Comparison of ENCODE assay signal across 24 cellular contexts in genomic region chr7:151862606-151863381, GRCh38.
"Had no signal": no experiment of that assay in that cellular context is flagged by ENCODE, and none has a peak within 500 bp of the region (broad histone marks: within the 10 kb centered on the region; RNA-seq: fewer than 3 reads in every experiment).

No MANE protein-coding gene starts in this region.

- H3K36me3 ChIP-seq: cardiac muscle cell, left ventricle myocardium inferior, neutrophil, pancreas, transverse colon, uterus, WERI-Rb-1 had no signal

- H3K9me3 Mint-ChIP-seq: activated CD4-positive, alpha-beta T cell treated with anti-CD3 and anti-CD28 coated beads, Interleukin-2, amount 10 ng/mL, durations not matched to agents 7 days and 5 days; activated naive CD4-positive, alpha-beta T cell treated with anti-CD3 and anti-CD28 coated beads for 36 hours; activated T-cell treated with anti-CD3 and anti-CD28 coated beads, Interleukin-2, amount 50 U/mL, for 24 hours; activated T-helper 2 cell treated with anti-CD3 and anti-CD28 coated beads, Interferon-gamma antibody, Interleukin-2, Interleukin-4, amounts not matched to agents 10 μg/mL and 5 μg/mL and 100 μg/mL, durations not matched to agents 14 hours and 24 hours and 36 hours; dendritic cell treated with granulocyte-macrophage colony-stimulating factor and Interleukin-4, amounts not matched to agents 40 ng/mL and 50 ng/mL, for 4 days; mesothelial cell of epicardium; natural killer cell had no signal

- H3K4me1 ChIP-seq: uterus had no signal

- H3K4me1 Mint-ChIP-seq: activated CD4-positive, alpha-beta T cell treated with anti-CD3 and anti-CD28 coated beads, Interleukin-2, amount 10 ng/mL, durations not matched to agents 7 days and 5 days; mesothelial cell of epicardium had no signal

- H3K9me3 ChIP-seq: body of pancreas, left ventricle myocardium inferior, neutrophil, pancreas, transverse colon, uterus had no signal

- H3K27me3 Mint-ChIP-seq: activated CD4-positive, alpha-beta T cell treated with anti-CD3 and anti-CD28 coated beads, Interleukin-2, amount 10 ng/mL, durations not matched to agents 7 days and 5 days; activated T-cell treated with anti-CD3 and anti-CD28 coated beads, Interleukin-2, amount 50 U/mL, for 24 hours; dendritic cell treated with granulocyte-macrophage colony-stimulating factor and Interleukin-4, amounts not matched to agents 40 ng/mL and 50 ng/mL, for 4 days had no signal

- H3K27ac Mint-ChIP-seq: activated CD4-positive, alpha-beta T cell treated with anti-CD3 and anti-CD28 coated beads, Interleukin-2, amount 10 ng/mL, durations not matched to agents 7 days and 5 days; activated naive CD4-positive, alpha-beta T cell treated with anti-CD3 and anti-CD28 coated beads for 36 hours; activated T-cell treated with anti-CD3 and anti-CD28 coated beads, Interleukin-2, amount 50 U/mL, for 24 hours; activated T-helper 2 cell treated with anti-CD3 and anti-CD28 coated beads, Interferon-gamma antibody, Interleukin-2, Interleukin-4, amounts not matched to agents 10 μg/mL and 5 μg/mL and 100 μg/mL, durations not matched to agents 14 hours and 24 hours and 36 hours; mesothelial cell of epicardium; natural killer cell had no signal

- H3K27me3 ChIP-seq: body of pancreas, cardiac muscle cell, neutrophil, pancreas, transverse colon, uterus had no signal

- H3K4me3 ChIP-seq: body of pancreas, cardiac muscle cell, left ventricle myocardium inferior, pancreas, transverse colon, uterus had no signal

- H3K27ac ChIP-seq: body of pancreas, cardiac muscle cell, neutrophil, pancreas, transverse colon, uterus, WERI-Rb-1 had no signal

- H3K36me3 Mint-ChIP-seq: mesothelial cell of epicardium, natural killer cell had no signal

- FAIRE-seq: endometrium, pancreas had no signal

- ATAC-seq: body of pancreas, natural killer cell, right cardiac atrium had no signal

- H3K4me3 Mint-ChIP-seq: activated CD4-positive, alpha-beta T cell treated with anti-CD3 and anti-CD28 coated beads, Interleukin-2, amount 10 ng/mL, durations not matched to agents 7 days and 5 days; activated naive CD4-positive, alpha-beta T cell treated with anti-CD3 and anti-CD28 coated beads for 36 hours; activated T-cell treated with anti-CD3 and anti-CD28 coated beads, Interleukin-2, amount 50 U/mL, for 24 hours; dendritic cell treated with granulocyte-macrophage colony-stimulating factor and Interleukin-4, amounts not matched to agents 40 ng/mL and 50 ng/mL, for 4 days; mesothelial cell of epicardium; natural killer cell had no signal

- DNase-seq: activated CD4-positive, alpha-beta T cell treated with anti-CD3 and anti-CD28 coated beads, Interleukin-2, amount 10 ng/mL, durations not matched to agents 7 days and 5 days; activated CD4-positive, CD25-positive, alpha-beta regulatory T cell treated with anti-CD3 and anti-CD28 coated beads, Interleukin-2, amount 50 U/mL, for 72 hours; activated CD8-positive, alpha-beta memory T cell treated with anti-CD3 and anti-CD28 coated beads for 24 hours; activated CD8-positive, alpha-beta memory T cell treated with anti-CD3 and anti-CD28 coated beads, Interleukin-2, amount 50 U/mL, for 4 hours; activated T-cell treated with anti-CD3 and anti-CD28 coated beads, Interleukin-2, amount 50 U/mL, for 24 hours; effector CD4-positive, alpha-beta T cell; left ventricle myocardium inferior; mammary epithelial cell; natural killer cell; stimulated activated CD4-positive, alpha-beta T cell treated with anti-CD3 and anti-CD28 coated beads, Interleukin-12 subunit alpha, Interleukin-12 subunit beta, amount 100 ng/mL, for 4 hours; stimulated activated CD4-positive, alpha-beta T cell treated with anti-CD3 and anti-CD28 coated beads, Interleukin-4, amount 100 ng/mL, for 4 hours; transverse colon; uterus had no signal
